8 cellular contexts compared by ENCODE assay signal in genomic region chr1:144913977-144914734, GRCh38.
DNase-seq lines count a peak whose midpoint lies in the region; ATAC-seq lines count a peak whose summit lies in the region.
"Not testable (repeated sequence)": the region's sequence is repeated elsewhere in the genome, so short reads cannot be mapped to it uniquely, and the experiment has no call there.

No MANE protein-coding gene starts in this region.

- ATAC-seq in GM18498 (IDR thresholded peaks at IDR 0.05; ENCODE audit: unreplicated experiment) (peak; percentile 72), GM21423 (IDR thresholded peaks at IDR 0.05; ENCODE audit: unreplicated experiment) (peak; percentile 70), HG02759 (IDR thresholded peaks at IDR 0.05; ENCODE audit: unreplicated experiment) (peak; percentile 76), HG03469 (IDR thresholded peaks at IDR 0.05; ENCODE audit: unreplicated experiment) (peak; percentile 70), left lobe of liver (peak; percentile 76), sciatic nerve (peak; percentile 31)
- ATAC-seq in activated CD8-positive, alpha-beta T cell treated with anti-CD3 and anti-CD28 coated beads, Interleukin-2, amount 10 ng/mL, durations not matched to agents 7 days and 5 days = peak; percentile 56

- DNase-seq in activated CD8-positive, alpha-beta T cell treated with anti-CD3 and anti-CD28 coated beads, Interleukin-2, amount 10 ng/mL, durations not matched to agents 7 days and 5 days; left lobe of liver (ENCODE audit: low spot score); sciatic nerve (ENCODE audit: low spot score): not testable (repeated sequence)
- peak; percentile 4 for DNase-seq in central memory CD4-positive, alpha-beta T cell

- H3K36me3 Mint-ChIP-seq in activated CD8-positive, alpha-beta T cell treated with anti-CD3 and anti-CD28 coated beads, Interleukin-2, amount 10 ng/mL, durations not matched to agents 7 days and 5 days (ENCODE audit: low read depth) = not testable (repeated sequence)

- not testable (repeated sequence) for H3K9me3 Mint-ChIP-seq in activated CD8-positive, alpha-beta T cell treated with anti-CD3 and anti-CD28 coated beads, Interleukin-2, amount 10 ng/mL, durations not matched to agents 7 days and 5 days (ENCODE audit: insufficient read depth)

- not testable (repeated sequence) for H3K4me3 Mint-ChIP-seq in activated CD8-positive, alpha-beta T cell treated with anti-CD3 and anti-CD28 coated beads, Interleukin-2, amount 10 ng/mL, durations not matched to agents 7 days and 5 days

- POLR2A ChIA-PET in activated CD8-positive, alpha-beta T cell treated with anti-CD3 and anti-CD28 coated beads, Interleukin-2, amount 10 ng/mL, durations not matched to agents 7 days and 5 days (lab: Charles Lee) = not testable (repeated sequence)

- not testable (repeated sequence) for H3K27ac Mint-ChIP-seq in activated CD8-positive, alpha-beta T cell treated with anti-CD3 and anti-CD28 coated beads, Interleukin-2, amount 10 ng/mL, durations not matched to agents 7 days and 5 days

- not testable (repeated sequence) for H3K4me1 Mint-ChIP-seq in activated CD8-positive, alpha-beta T cell treated with anti-CD3 and anti-CD28 coated beads, Interleukin-2, amount 10 ng/mL, durations not matched to agents 7 days and 5 days (ENCODE audit: low read depth)

- intact Hi-C loops in sciatic nerve (cut with DNase I) = not testable (repeated sequence)

- CTCF ChIA-PET in activated CD8-positive, alpha-beta T cell treated with anti-CD3 and anti-CD28 coated beads, Interleukin-2, amount 10 ng/mL, durations not matched to agents 7 days and 5 days (lab: Charles Lee) = not testable (repeated sequence)

- H3K27me3 Mint-ChIP-seq in activated CD8-positive, alpha-beta T cell treated with anti-CD3 and anti-CD28 coated beads, Interleukin-2, amount 10 ng/mL, durations not matched to agents 7 days and 5 days (ENCODE audit: low read depth) = not testable (repeated sequence)
